2 cellular contexts compared by ENCODE assay signal in genomic region chr1:92461364-92462097, GRCh38.
TF ChIP-seq lines count a peak whose summit lies in the region.

No MANE protein-coding gene starts in this region.

TF ChIP-seq in GM12878, 131 proteins besides CTCF, POLR2A, EP300 and RAD21 (continued from another document and continues in another):
- TF ChIP-seq, protein P1, sequence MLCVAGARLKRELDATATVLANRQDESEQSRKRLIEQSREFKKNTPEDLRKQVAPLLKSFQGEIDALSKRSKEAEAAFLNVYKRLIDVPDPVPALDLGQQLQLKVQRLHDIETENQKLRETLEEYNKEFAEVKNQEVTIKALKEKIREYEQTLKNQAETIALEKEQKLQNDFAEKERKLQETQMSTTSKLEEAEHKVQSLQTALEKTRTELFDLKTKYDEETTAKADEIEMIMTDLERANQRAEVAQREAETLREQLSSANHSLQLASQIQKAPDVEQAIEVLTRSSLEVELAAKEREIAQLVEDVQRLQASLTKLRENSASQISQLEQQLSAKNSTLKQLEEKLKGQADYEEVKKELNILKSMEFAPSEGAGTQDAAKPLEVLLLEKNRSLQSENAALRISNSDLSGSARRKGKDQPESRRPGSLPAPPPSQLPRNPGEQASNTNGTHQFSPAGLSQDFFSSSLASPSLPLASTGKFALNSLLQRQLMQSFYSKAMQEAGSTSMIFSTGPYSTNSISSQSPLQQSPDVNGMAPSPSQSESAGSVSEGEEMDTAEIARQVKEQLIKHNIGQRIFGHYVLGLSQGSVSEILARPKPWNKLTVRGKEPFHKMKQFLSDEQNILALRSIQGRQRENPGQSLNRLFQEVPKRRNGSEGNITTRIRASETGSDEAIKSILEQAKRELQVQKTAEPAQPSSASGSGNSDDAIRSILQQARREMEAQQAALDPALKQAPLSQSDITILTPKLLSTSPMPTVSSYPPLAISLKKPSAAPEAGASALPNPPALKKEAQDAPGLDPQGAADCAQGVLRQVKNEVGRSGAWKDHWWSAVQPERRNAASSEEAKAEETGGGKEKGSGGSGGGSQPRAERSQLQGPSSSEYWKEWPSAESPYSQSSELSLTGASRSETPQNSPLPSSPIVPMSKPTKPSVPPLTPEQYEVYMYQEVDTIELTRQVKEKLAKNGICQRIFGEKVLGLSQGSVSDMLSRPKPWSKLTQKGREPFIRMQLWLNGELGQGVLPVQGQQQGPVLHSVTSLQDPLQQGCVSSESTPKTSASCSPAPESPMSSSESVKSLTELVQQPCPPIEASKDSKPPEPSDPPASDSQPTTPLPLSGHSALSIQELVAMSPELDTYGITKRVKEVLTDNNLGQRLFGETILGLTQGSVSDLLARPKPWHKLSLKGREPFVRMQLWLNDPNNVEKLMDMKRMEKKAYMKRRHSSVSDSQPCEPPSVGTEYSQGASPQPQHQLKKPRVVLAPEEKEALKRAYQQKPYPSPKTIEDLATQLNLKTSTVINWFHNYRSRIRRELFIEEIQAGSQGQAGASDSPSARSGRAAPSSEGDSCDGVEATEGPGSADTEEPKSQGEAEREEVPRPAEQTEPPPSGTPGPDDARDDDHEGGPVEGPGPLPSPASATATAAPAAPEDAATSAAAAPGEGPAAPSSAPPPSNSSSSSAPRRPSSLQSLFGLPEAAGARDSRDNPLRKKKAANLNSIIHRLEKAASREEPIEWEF (IDR thresholded peaks at IDR 0.05; ENCODE audit: insufficient replicate concordance, low read depth, low read length), result no peak
- TF ChIP-seq RUNX3 (IDR thresholded peaks at IDR 0.05; ENCODE audit: low read length), result peak; percentile 89
- peak; percentile 73 for TF ChIP-seq MEF2B (IDR thresholded peaks at IDR 0.05; ENCODE audit: partially characterized antibody, poor library complexity, severe bottlenecking)
- TF ChIP-seq SRF (IDR thresholded peaks at IDR 0.05; ENCODE audit: low read depth in 2 of 2, low read length in 2 of 2), result no peak
- peak; percentile 66 for TF ChIP-seq IKZF1 (conservative IDR thresholded peaks at IDR 0.05)
- TF ChIP-seq CHD4 (IDR thresholded peaks at IDR 0.05), result no peak
- peak; percentile 67 for TF ChIP-seq RAD51 (IDR thresholded peaks at IDR 0.05)
- 0 out of 2 replicates have a peak, but pooled peaks have one; percentile 18 for TF ChIP-seq NFIC (IDR thresholded peaks at IDR 0.05; ENCODE audit: low read depth, low read length)
- TF ChIP-seq CBFB (IDR thresholded peaks at IDR 0.05; ENCODE audit: low read depth), result peak; percentile 35; the same call in 1 of the 2 replicates
- TF ChIP-seq POLR2AphosphoS2 (IDR thresholded peaks at IDR 0.05; ENCODE audit: low read depth, low read length), result no peak
- 0 out of 2 replicates have a peak, but pooled peaks have one; percentile 17 for TF ChIP-seq BCL11A (IDR thresholded peaks at IDR 0.05; ENCODE audit: low read depth, low read length)
- TF ChIP-seq MTA2 (IDR thresholded peaks at IDR 0.05; ENCODE audit: low read depth), result peak; percentile 85
- TF ChIP-seq SMC3 (IDR thresholded peaks at IDR 0.05; ENCODE audit: borderline replicate concordance, low read length), result peak; percentile 52; the same call in 1 of the 2 replicates
- TF ChIP-seq, protein P2, sequence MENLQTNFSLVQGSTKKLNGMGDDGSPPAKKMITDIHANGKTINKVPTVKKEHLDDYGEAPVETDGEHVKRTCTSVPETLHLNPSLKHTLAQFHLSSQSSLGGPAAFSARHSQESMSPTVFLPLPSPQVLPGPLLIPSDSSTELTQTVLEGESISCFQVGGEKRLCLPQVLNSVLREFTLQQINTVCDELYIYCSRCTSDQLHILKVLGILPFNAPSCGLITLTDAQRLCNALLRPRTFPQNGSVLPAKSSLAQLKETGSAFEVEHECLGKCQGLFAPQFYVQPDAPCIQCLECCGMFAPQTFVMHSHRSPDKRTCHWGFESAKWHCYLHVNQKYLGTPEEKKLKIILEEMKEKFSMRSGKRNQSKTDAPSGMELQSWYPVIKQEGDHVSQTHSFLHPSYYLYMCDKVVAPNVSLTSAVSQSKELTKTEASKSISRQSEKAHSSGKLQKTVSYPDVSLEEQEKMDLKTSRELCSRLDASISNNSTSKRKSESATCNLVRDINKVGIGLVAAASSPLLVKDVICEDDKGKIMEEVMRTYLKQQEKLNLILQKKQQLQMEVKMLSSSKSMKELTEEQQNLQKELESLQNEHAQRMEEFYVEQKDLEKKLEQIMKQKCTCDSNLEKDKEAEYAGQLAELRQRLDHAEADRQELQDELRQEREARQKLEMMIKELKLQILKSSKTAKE (IDR thresholded peaks at IDR 0.05; ENCODE audit: low read depth, poor library complexity, severe bottlenecking), result peak; percentile 67
- no peak for TF ChIP-seq SIX5 (IDR thresholded peaks at IDR 0.05; ENCODE audit: low read depth, low read length, severe bottlenecking)
- TF ChIP-seq MLLT1 (IDR thresholded peaks at IDR 0.05), result 0 out of 2 replicates have a peak, but pooled peaks have one; percentile 68
- no peak for TF ChIP-seq ETV6 (conservative IDR thresholded peaks at IDR 0.05 in 1 of 2, IDR thresholded peaks at IDR 0.05 in 1 of 2; ENCODE audit: borderline replicate concordance in 1 of 2, low read depth in 1 of 2)
- no peak for TF ChIP-seq CHD1 (IDR thresholded peaks at IDR 0.05; ENCODE audit: low read depth, low read length)
- TF ChIP-seq ZNF217 (IDR thresholded peaks at IDR 0.05), result peak; percentile 76
- TF ChIP-seq NR2F1 (conservative IDR thresholded peaks at IDR 0.05), result 0 out of 2 replicates have a peak, but pooled peaks have one; percentile 19

TF ChIP-seq in GM23338, 12 proteins besides CTCF, POLR2A, EP300 and RAD21 (continued from another document):
- TF ChIP-seq ZNF462 (CRISPR knock-in tag; IDR thresholded peaks at IDR 0.05) (no peak), ZNF114 (CRISPR knock-in tag; IDR thresholded peaks at IDR 0.05) (no peak), CREB1 (CRISPR knock-in tag; IDR thresholded peaks at IDR 0.05; ENCODE audit: low read depth) (no peak), STAT1 (IDR thresholded peaks at IDR 0.05; ENCODE audit: unreplicated experiment) (no peak), REST (IDR thresholded peaks at IDR 0.05; ENCODE audit: unreplicated experiment) (no peak), EZH2 (IDR thresholded peaks at IDR 0.05; ENCODE audit: low read depth, unreplicated experiment) (no peak), ZNF331 (CRISPR knock-in tag; IDR thresholded peaks at IDR 0.05; ENCODE audit: low read depth) (no peak)
